29 cellular contexts compared by ENCODE assay signal in the genomic region with DNA sequence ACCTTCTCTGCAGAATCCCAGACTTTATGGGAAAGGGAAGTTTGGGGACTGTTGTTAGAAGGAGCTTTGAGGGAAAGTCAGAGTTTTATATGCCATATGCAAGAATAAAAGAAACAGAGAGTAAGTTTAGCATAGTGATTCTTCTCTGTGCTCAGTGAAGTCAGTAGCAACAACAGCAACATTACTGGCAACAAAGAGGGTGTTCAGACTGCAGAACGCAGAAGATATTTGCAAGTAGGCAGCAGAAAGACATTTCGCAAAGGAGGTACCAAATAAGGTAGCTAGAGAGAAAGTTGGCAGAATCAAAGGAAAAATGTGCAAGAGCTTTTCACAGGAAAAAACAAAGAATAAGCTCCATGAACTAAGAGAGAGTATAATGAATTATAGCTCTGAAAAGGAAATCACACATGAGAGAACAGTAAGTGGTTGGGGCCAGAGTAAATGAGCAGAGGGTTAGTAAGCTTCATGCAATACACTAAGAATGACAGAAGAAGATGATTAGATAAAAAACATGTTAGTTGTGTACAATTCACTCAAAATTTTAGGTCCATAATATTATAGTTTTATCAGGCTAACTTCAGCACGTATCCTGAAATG.
DNase-seq lines count a peak whose midpoint lies in the region; FAIRE-seq and TF ChIP-seq lines count a peak whose summit lies in the region.
"Had no signal": no experiment of that assay in that cellular context is flagged by ENCODE, and none has a peak within 500 bp of the region (broad histone marks: within the 10 kb centered on the region; RNA-seq: fewer than 3 reads in every experiment).

No MANE protein-coding gene starts in this region.

- no peaks in the 10 kb centered on the region for H3K9me3 Mint-ChIP-seq in immature natural killer cell
- H3K9me3 Mint-ChIP-seq: activated CD4-positive, alpha-beta memory T cell treated with anti-CD3 and anti-CD28 coated beads for 36 hours; activated naive CD4-positive, alpha-beta T cell treated with anti-CD3 and anti-CD28 coated beads, Interleukin-2, amount 10 ng/mL, durations not matched to agents 7 days and 5 days; endodermal cell; stimulated activated naive CD8-positive, alpha-beta T cell treated with anti-CD3 and anti-CD28 coated beads, Interleukin-15, amount 100 ng/mL, for 72 hours had no signal

- DNase-seq in GM03348 (ENCODE audit: low spot score) (peak; percentile 14), endothelial cell of umbilical vein (ENCODE audit: low read depth, low spot score) (peak; percentile 58), superior temporal gyrus (ENCODE audit: extremely low spot score) (peak; percentile 50), immature natural killer cell (no peak), retina (no peak), mesenteric fat pad (ENCODE audit: low spot score) (no peak), activated T-cell treated with anti-CD3 and anti-CD28 coated beads for 4 hours (no peak)
- DNase-seq: activated CD4-positive, alpha-beta memory T cell treated with anti-CD3 and anti-CD28 coated beads for 36 hours; activated CD8-positive, alpha-beta memory T cell treated with anti-CD3 and anti-CD28 coated beads, Interleukin-2, amount 50 U/mL, for 4 hours; activated naive CD4-positive, alpha-beta T cell treated with anti-CD3 and anti-CD28 coated beads, Interleukin-2, amount 10 ng/mL, durations not matched to agents 7 days and 5 days; amygdala; cortex of kidney; DMS79; endodermal cell; esophagus squamous epithelium; GDM1; islet precursor cell; KG1; NCI-H1417; NCI-H345; stimulated activated naive CD8-positive, alpha-beta T cell treated with anti-CD3 and anti-CD28 coated beads, Interleukin-15, amount 100 ng/mL, for 72 hours; T-helper 1 cell had no signal

- H3K4me3 ChIP-seq in endothelial cell of umbilical vein (replicated peaks in 1 of 3; ENCODE audit: insufficient read depth in 1 of 3, low read depth in 1 of 3, low read length in 3 of 3) (no peak overlapping the region), muscle layer of duodenum (ENCODE audit: low read depth in 1 of 2, low read length in 2 of 2) (no peak overlapping the region)
- H3K4me3 ChIP-seq: cardiac muscle cell, esophagus squamous epithelium, lung had no signal

- intact Hi-C loops in endothelial cell of umbilical vein (cut with micrococcal nuclease) = loop anchor here (10.0 kb wide), 1 partner anchor 1491 kb away; no protein-coding TSS in a partner anchor

- no peak overlapping the region for H3K27ac Mint-ChIP-seq in immature natural killer cell
- H3K27ac Mint-ChIP-seq: activated CD4-positive, alpha-beta memory T cell treated with anti-CD3 and anti-CD28 coated beads for 36 hours; activated naive CD4-positive, alpha-beta T cell treated with anti-CD3 and anti-CD28 coated beads, Interleukin-2, amount 10 ng/mL, durations not matched to agents 7 days and 5 days; CD14-positive monocyte; endodermal cell; progenitor cell of endocrine pancreas had no signal

- no TSS peak for BruUV-seq in endothelial cell of umbilical vein (replicated peaks; lab: Mats Ljungman, UMichigan)

- H3K27me3 Mint-ChIP-seq in immature natural killer cell (ENCODE audit: low read depth in 3 of 3) = no peaks in the 10 kb centered on the region
- H3K27me3 Mint-ChIP-seq: activated CD4-positive, alpha-beta memory T cell treated with anti-CD3 and anti-CD28 coated beads for 36 hours; activated naive CD4-positive, alpha-beta T cell treated with anti-CD3 and anti-CD28 coated beads, Interleukin-2, amount 10 ng/mL, durations not matched to agents 7 days and 5 days; progenitor cell of endocrine pancreas; stimulated activated naive CD8-positive, alpha-beta T cell treated with anti-CD3 and anti-CD28 coated beads, Interleukin-15, amount 100 ng/mL, for 72 hours had no signal

- H3K4me3 Mint-ChIP-seq in immature natural killer cell = no peak overlapping the region
- H3K4me3 Mint-ChIP-seq: activated CD4-positive, alpha-beta memory T cell treated with anti-CD3 and anti-CD28 coated beads for 36 hours; activated naive CD4-positive, alpha-beta T cell treated with anti-CD3 and anti-CD28 coated beads, Interleukin-2, amount 10 ng/mL, durations not matched to agents 7 days and 5 days; CD14-positive monocyte; endodermal cell; stimulated activated naive CD8-positive, alpha-beta T cell treated with anti-CD3 and anti-CD28 coated beads, Interleukin-15, amount 100 ng/mL, for 72 hours had no signal

- H3K27me3 ChIP-seq in endothelial cell of umbilical vein (ENCODE audit: control insufficient read depth in 2 of 2, insufficient read depth in 2 of 2, low read length in 2 of 2) (no peaks in the 10 kb centered on the region), muscle layer of duodenum (ENCODE audit: low read depth, low read length) (no peaks in the 10 kb centered on the region)
- H3K27me3 ChIP-seq: cardiac muscle cell, esophagus squamous epithelium, neutrophil had no signal

- no peak for TF ChIP-seq CTCF in endothelial cell of umbilical vein (IDR thresholded peaks at IDR 0.05; ENCODE audit: extremely low read depth in 1 of 2, insufficient read depth in 1 of 2, low read depth in 1 of 2, low read length in 2 of 2)

- no peak overlapping the region for H3K4me2 ChIP-seq in endothelial cell of umbilical vein (ENCODE audit: insufficient read depth, low read length)

- H3K9me1 ChIP-seq in endothelial cell of umbilical vein (replicated peaks; ENCODE audit: control insufficient read depth, extremely low read depth, insufficient read depth, low read length) = no peaks in the 10 kb centered on the region

- no peak overlapping the region for H2AFZ ChIP-seq in endothelial cell of umbilical vein (ENCODE audit: low read depth, low read length)

- H3K79me2 ChIP-seq in endothelial cell of umbilical vein (ENCODE audit: control insufficient read depth, insufficient read depth, low read length) = no peaks in the 10 kb centered on the region

- H3K27ac ChIP-seq in endothelial cell of umbilical vein (ENCODE audit: insufficient read depth, low read depth, low read length) (no peak overlapping the region), muscle layer of duodenum (ENCODE audit: low read length) (peak overlapping the region; percentile 35)
- H3K27ac ChIP-seq: cardiac muscle cell, neutrophil had no signal

- no peaks in the 10 kb centered on the region for H3K36me3 ChIP-seq in endothelial cell of umbilical vein (ENCODE audit: control insufficient read depth in 2 of 2, extremely low read depth in 1 of 2, insufficient read depth in 2 of 2, low read length in 2 of 2)
- H3K36me3 ChIP-seq in muscle layer of duodenum (ENCODE audit: control insufficient read depth in 1 of 2, insufficient read depth in 2 of 2, low read length in 2 of 2) = no peaks in the 10 kb centered on the region
- H3K36me3 ChIP-seq: cardiac muscle cell, esophagus squamous epithelium, neutrophil had no signal

- no peaks in the 10 kb centered on the region for H4K20me1 ChIP-seq in endothelial cell of umbilical vein (replicated peaks; ENCODE audit: control insufficient read depth, extremely low read depth, insufficient read depth, low read length)

- FAIRE-seq in endothelial cell of umbilical vein (lab: Jason Lieb, UNC) = no peak
- FAIRE-seq: GM19239 had no signal

- no peaks in the 10 kb centered on the region for H3K36me3 Mint-ChIP-seq in immature natural killer cell
- H3K36me3 Mint-ChIP-seq: activated CD4-positive, alpha-beta memory T cell treated with anti-CD3 and anti-CD28 coated beads for 36 hours; activated naive CD4-positive, alpha-beta T cell treated with anti-CD3 and anti-CD28 coated beads, Interleukin-2, amount 10 ng/mL, durations not matched to agents 7 days and 5 days; CD14-positive monocyte had no signal

- CTCF ChIA-PET in endothelial cell of umbilical vein (lab: Charles Lee) = interaction anchor here (0.6 to 2.4 kb wide), 12 partner anchors 9 to 1593 kb away, joined by 3 to 11 read pairs (median 4); partner anchors contain the start of gene NEGR1

- dilution Hi-C loops in endothelial cell of umbilical vein (cut with MboI; ENCODE audit: extremely low pct_ligation_motif_present, low sequenced_read_pairs) = no loop called here

- H3K9ac ChIP-seq in endothelial cell of umbilical vein (replicated peaks; ENCODE audit: extremely low read depth, insufficient read depth, low read length) = no peak overlapping the region

- no peaks in the 10 kb centered on the region for H3K4me1 Mint-ChIP-seq in immature natural killer cell
- H3K4me1 Mint-ChIP-seq: activated naive CD4-positive, alpha-beta T cell treated with anti-CD3 and anti-CD28 coated beads, Interleukin-2, amount 10 ng/mL, durations not matched to agents 7 days and 5 days; CD14-positive monocyte; stimulated activated naive CD8-positive, alpha-beta T cell treated with anti-CD3 and anti-CD28 coated beads, Interleukin-15, amount 100 ng/mL, for 72 hours had no signal

- no peaks in the 10 kb centered on the region for H3K9me3 ChIP-seq in endothelial cell of umbilical vein (replicated peaks; ENCODE audit: control insufficient read depth, insufficient read depth, low read length)
- no peaks in the 10 kb centered on the region for H3K9me3 ChIP-seq in muscle layer of duodenum (ENCODE audit: control insufficient read depth in 1 of 2, low read length in 2 of 2)
- H3K9me3 ChIP-seq: esophagus squamous epithelium, neutrophil had no signal

- H3K4me1 ChIP-seq in endothelial cell of umbilical vein (ENCODE audit: control insufficient read depth, extremely low read depth, insufficient read depth, low read length) = no peaks in the 10 kb centered on the region
- H3K4me1 ChIP-seq in muscle layer of duodenum (ENCODE audit: control insufficient read depth in 1 of 2, insufficient read depth in 2 of 2, low read length in 2 of 2) = peaks cover 0 to 9% of the 10 kb centered on the region in 2 donors
- H3K4me1 ChIP-seq: esophagus squamous epithelium had no signal

- POLR2A ChIA-PET in endothelial cell of umbilical vein (lab: Charles Lee) = no interaction called here

- no peak for TF ChIP-seq POLR2A in endothelial cell of umbilical vein (IDR thresholded peaks at IDR 0.05; ENCODE audit: low read depth, low read length)

TF ChIP-seq in endothelial cell of umbilical vein, 7 proteins besides CTCF, POLR2A, EP300 and RAD21:
- TF ChIP-seq GATA2 (IDR thresholded peaks at IDR 0.05; ENCODE audit: insufficient read depth, insufficient read length, low read depth, low read length) (no peak), POLR2AphosphoS5 (IDR thresholded peaks at IDR 0.05; ENCODE audit: insufficient read depth, low read depth, low read length) (no peak), FOS (IDR thresholded peaks at IDR 0.05; ENCODE audit: borderline replicate concordance, insufficient read depth, low read length) (no peak), MYC (IDR thresholded peaks at IDR 0.05; ENCODE audit: low read depth, low read length) (no peak), EZH2 (IDR thresholded peaks at IDR 0.05; ENCODE audit: borderline replicate concordance, low read depth, low read length, severe bottlenecking) (no peak), JUN (IDR thresholded peaks at IDR 0.05; ENCODE audit: borderline replicate concordance, insufficient read depth, insufficient read length, low read depth) (no peak)
- TF ChIP-seq, protein P1, sequence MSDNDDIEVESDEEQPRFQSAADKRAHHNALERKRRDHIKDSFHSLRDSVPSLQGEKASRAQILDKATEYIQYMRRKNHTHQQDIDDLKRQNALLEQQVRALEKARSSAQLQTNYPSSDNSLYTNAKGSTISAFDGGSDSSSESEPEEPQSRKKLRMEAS (IDR thresholded peaks at IDR 0.05; ENCODE audit: insufficient read depth, insufficient read length) = no peak
TF ChIP-seq in endothelial cell of umbilical vein: peak in this region for 0.

Comparison
In these comparisons a context has a peak if more than half of its experiments do, and no peak if none do; other contexts are left out.
1. DNase-seq: peak in GM03348 (single experiment), endothelial cell of umbilical vein (single experiment) and superior temporal gyrus (single experiment); none in immature natural killer cell (0 of 3), retina (single experiment), mesenteric fat pad (single experiment) and activated T-cell treated with anti-CD3 and anti-CD28 coated beads for 4 hours (single experiment).